15 cellular contexts compared by ENCODE assay signal in genomic region chr2:127059559-127059958, GRCh38. TPM values are rescaled to one million over a fixed set of nuclear protein-coding genes. Genes with fewer than 3 reads are reported as not detected.
DNase-seq lines count a peak whose midpoint lies in the region; ATAC-seq and TF ChIP-seq lines count a peak whose summit lies in the region.
"Had no signal": no experiment of that assay in that cellular context is flagged by ENCODE, and none has a peak within 500 bp of the region (broad histone marks: within the 10 kb centered on the region; RNA-seq: fewer than 3 reads in every experiment).

No MANE protein-coding gene starts in this region.

- peak overlapping the region in 1 of 2 experiments; percentile 47 for H3K14ac ChIP-seq in mesenchymal stem cell (ENCODE audit: low read length in 2 of 2)

- H3K4me1 ChIP-seq in mesenchymal stem cell (ENCODE audit: control insufficient read depth, insufficient read depth, low read depth, low read length) (peaks cover 22% of the 10 kb centered on the region), gastrocnemius medialis (peaks cover 33 to 74% of the 10 kb centered on the region in 2 donors)

- H3K36me3 Mint-ChIP-seq in activated CD4-positive, alpha-beta T cell treated with anti-CD3 and anti-CD28 coated beads, Interleukin-2, amount 10 ng/mL, durations not matched to agents 7 days and 5 days (ENCODE audit: low read depth) = peaks cover 18% of the 10 kb centered on the region
- peaks cover 33% of the 10 kb centered on the region for H3K36me3 Mint-ChIP-seq in activated CD4-positive, alpha-beta T cell treated with anti-CD3 and anti-CD28 coated beads, Interleukin-2, amount 10 ng/mL, durations not matched to agents 24 days and 14 days (ENCODE audit: low read depth)

- H2AFZ ChIP-seq in mesenchymal stem cell (ENCODE audit: low read depth, low read length) = no peak overlapping the region

- no peak overlapping the region for H3K4ac ChIP-seq in mesenchymal stem cell (ENCODE audit: low read depth in 1 of 2, low read length in 2 of 2)

- H3K4me3 ChIP-seq in mesenchymal stem cell (ENCODE audit: insufficient read depth in 1 of 2, low read depth in 1 of 2, low read length in 2 of 2) = no peak overlapping the region
- no peak overlapping the region for H3K4me3 ChIP-seq in gastrocnemius medialis
- H3K4me3 ChIP-seq: BLaER1 treated with 17β-estradiol and CSF1 and Interleukin-3, amounts not matched to agents 10 nM and 100 nM had no signal

- no peak overlapping the region for H3K4me2 ChIP-seq in mesenchymal stem cell (ENCODE audit: low read length, poor library complexity, severe bottlenecking)

- H3K27ac Mint-ChIP-seq in activated CD4-positive, alpha-beta T cell treated with anti-CD3 and anti-CD28 coated beads, Interleukin-2, amount 10 ng/mL, durations not matched to agents 7 days and 5 days = peak overlapping the region; percentile 72
- no peak overlapping the region for H3K27ac Mint-ChIP-seq in activated CD4-positive, alpha-beta T cell treated with anti-CD3 and anti-CD28 coated beads, Interleukin-2, amount 10 ng/mL, durations not matched to agents 24 days and 14 days

- H3K36me3 ChIP-seq in mesenchymal stem cell (ENCODE audit: control insufficient read depth in 1 of 2, insufficient read depth in 2 of 2, low read depth in 1 of 2, low read length in 2 of 2) (peaks cover 77 to 94% of the 10 kb centered on the region in 2 experiments), gastrocnemius medialis (peaks cover 0 to 64% of the 10 kb centered on the region in 2 donors)

- H4K91ac ChIP-seq in mesenchymal stem cell (ENCODE audit: low read length) = peak overlapping the region; percentile 64

- H3K9ac ChIP-seq in mesenchymal stem cell (ENCODE audit: low read length) = no peak overlapping the region
- H3K9ac ChIP-seq: BLaER1 treated with 17β-estradiol and CSF1 and Interleukin-3, amounts not matched to agents 10 nM and 100 nM had no signal

- H2BK120ac ChIP-seq in mesenchymal stem cell (ENCODE audit: low read depth, low read length) = no peak overlapping the region

- H3K9me3 ChIP-seq in mesenchymal stem cell (ENCODE audit: control insufficient read depth, low read length) = no peaks in the 10 kb centered on the region
- no peaks in the 10 kb centered on the region for H3K9me3 ChIP-seq in gastrocnemius medialis
- H3K9me3 ChIP-seq: BLaER1 treated with 17β-estradiol and CSF1 and Interleukin-3, amounts not matched to agents 10 nM and 100 nM had no signal

- no peaks in the 10 kb centered on the region for H3K27me3 ChIP-seq in mesenchymal stem cell (ENCODE audit: control insufficient read depth in 1 of 2, insufficient read depth in 1 of 2, low read length in 2 of 2)
- H3K27me3 ChIP-seq in gastrocnemius medialis = no peaks in the 10 kb centered on the region
- H3K27me3 ChIP-seq: BLaER1 treated with 17β-estradiol and CSF1 and Interleukin-3, amounts not matched to agents 10 nM and 100 nM had no signal

- H2AK5ac ChIP-seq in mesenchymal stem cell (ENCODE audit: low read length, severe bottlenecking) = no peak overlapping the region

- H3K27me3 Mint-ChIP-seq in activated CD4-positive, alpha-beta T cell treated with anti-CD3 and anti-CD28 coated beads, Interleukin-2, amount 10 ng/mL, durations not matched to agents 7 days and 5 days = no peaks in the 10 kb centered on the region
- no peaks in the 10 kb centered on the region for H3K27me3 Mint-ChIP-seq in activated CD4-positive, alpha-beta T cell treated with anti-CD3 and anti-CD28 coated beads, Interleukin-2, amount 10 ng/mL, durations not matched to agents 24 days and 14 days
- H3K27me3 Mint-ChIP-seq: CD4-positive, CD25-positive, alpha-beta regulatory T cell had no signal

- intact Hi-C loops in activated CD4-positive, alpha-beta T cell treated with anti-CD3 and anti-CD28 coated beads, Interleukin-2, amount 10 ng/mL, durations not matched to agents 24 days and 14 days (cut with micrococcal nuclease) = no loop called here
- intact Hi-C loops in gastrocnemius medialis (cut with DNase I; ENCODE audit: low total_unique reads) = no loop called here

- H3K4me3 Mint-ChIP-seq in activated CD4-positive, alpha-beta T cell treated with anti-CD3 and anti-CD28 coated beads, Interleukin-2, amount 10 ng/mL, durations not matched to agents 7 days and 5 days = no peak overlapping the region
- no peak overlapping the region for H3K4me3 Mint-ChIP-seq in activated CD4-positive, alpha-beta T cell treated with anti-CD3 and anti-CD28 coated beads, Interleukin-2, amount 10 ng/mL, durations not matched to agents 24 days and 14 days
- H3K4me3 Mint-ChIP-seq: CD4-positive, CD25-positive, alpha-beta regulatory T cell; H9 had no signal

- 92% methylated on average over 10 of the region's 10 CpGs for WGBS in mesenchymal stem cell

- no peak for ATAC-seq in gastrocnemius medialis

- no peak overlapping the region for H2BK5ac ChIP-seq in mesenchymal stem cell (ENCODE audit: low read depth, low read length, poor library complexity, severe bottlenecking)

- POLR2A ChIA-PET in activated CD4-positive, alpha-beta T cell treated with anti-CD3 and anti-CD28 coated beads, Interleukin-2, amount 10 ng/mL, durations not matched to agents 7 days and 5 days (lab: Charles Lee) = no interaction called here

- no peak overlapping the region for H3K18ac ChIP-seq in mesenchymal stem cell (ENCODE audit: low read depth in 1 of 2, low read length in 2 of 2)

- H3K79me1 ChIP-seq in mesenchymal stem cell (replicated peaks; ENCODE audit: low read length, poor library complexity, severe bottlenecking) = peaks cover 39% of the 10 kb centered on the region

- H3K23ac ChIP-seq in mesenchymal stem cell (ENCODE audit: low read length in 2 of 2) = peak overlapping the region in 1 of 2 experiments; percentile 28

- H3K4me1 Mint-ChIP-seq in activated CD4-positive, alpha-beta T cell treated with anti-CD3 and anti-CD28 coated beads, Interleukin-2, amount 10 ng/mL, durations not matched to agents 7 days and 5 days = no peaks in the 10 kb centered on the region
- H3K4me1 Mint-ChIP-seq in activated CD4-positive, alpha-beta T cell treated with anti-CD3 and anti-CD28 coated beads, Interleukin-2, amount 10 ng/mL, durations not matched to agents 24 days and 14 days = peaks cover 3% of the 10 kb centered on the region

- TF ChIP-seq POLR2A in gastrocnemius medialis (IDR thresholded peaks at IDR 0.05) = no peak

- H2BK12ac ChIP-seq in mesenchymal stem cell (ENCODE audit: low read length in 2 of 2) = peak overlapping the region in 1 of 2 experiments; percentile 73

- H3K27ac ChIP-seq in mesenchymal stem cell (ENCODE audit: low read length, poor library complexity, severe bottlenecking) = no peak overlapping the region
- peak overlapping the region; percentile 97 to 100 (median 100) for H3K27ac ChIP-seq in gastrocnemius medialis
- H3K27ac ChIP-seq: 22Rv1 had no signal

- CTCF ChIA-PET in activated CD4-positive, alpha-beta T cell treated with anti-CD3 and anti-CD28 coated beads, Interleukin-2, amount 10 ng/mL, durations not matched to agents 7 days and 5 days (lab: Charles Lee) = no interaction called here

- no peak overlapping the region for H4K8ac ChIP-seq in mesenchymal stem cell (ENCODE audit: low read length)

- in situ Hi-C loops in gastrocnemius medialis (cut with MboI; ENCODE audit: low sequenced_read_pairs in 4 of 4) = loop anchor here in 1 of 4 donors (25.0 kb wide), 1 partner anchor 453 kb away; no protein-coding TSS in a partner anchor

- peak overlapping the region; percentile 82 for H2BK15ac ChIP-seq in mesenchymal stem cell (ENCODE audit: low read depth, poor library complexity, severe bottlenecking)

- no peak for DNase-seq in activated CD4-positive, alpha-beta T cell treated with anti-CD3 and anti-CD28 coated beads, Interleukin-2, amount 10 ng/mL, durations not matched to agents 7 days and 5 days
- DNase-seq in activated CD4-positive, alpha-beta T cell treated with anti-CD3 and anti-CD28 coated beads, Interleukin-2, amount 10 ng/mL, durations not matched to agents 24 days and 14 days = no peak
- DNase-seq in mesenchymal stem cell (no peak), gastrocnemius medialis (no peak), HuH-7 (ENCODE audit: low spot score) (no peak), AG20443 (ENCODE audit: low spot score) (no peak)
- no peak for DNase-seq in activated naive CD4-positive, alpha-beta T cell treated with anti-CD3 and anti-CD28 coated beads, Interleukin-2, amount 50 U/mL, for 16 hours
- DNase-seq: AML-193; CD4-positive, CD25-positive, alpha-beta regulatory T cell; DMS53; GF-D8; GOT3; H9 had no signal

- H3K9me3 Mint-ChIP-seq in activated CD4-positive, alpha-beta T cell treated with anti-CD3 and anti-CD28 coated beads, Interleukin-2, amount 10 ng/mL, durations not matched to agents 7 days and 5 days = no peaks in the 10 kb centered on the region
- H3K9me3 Mint-ChIP-seq in activated CD4-positive, alpha-beta T cell treated with anti-CD3 and anti-CD28 coated beads, Interleukin-2, amount 10 ng/mL, durations not matched to agents 24 days and 14 days = no peaks in the 10 kb centered on the region
- H3K9me3 Mint-ChIP-seq: CD4-positive, CD25-positive, alpha-beta regulatory T cell; H9 had no signal

- TF ChIP-seq CTCF in gastrocnemius medialis (IDR thresholded peaks at IDR 0.05 in 4 of 5, conservative IDR thresholded peaks at IDR 0.05 in 1 of 5) = no peak

RNA-seq across cellular contexts. Expression of gene BIN1, which starts 47.4 kb away (rescaled TPM):
- total RNA-seq in activated CD4-positive, alpha-beta T cell treated with anti-CD3 and anti-CD28 coated beads, Interleukin-2, amount 10 ng/mL, durations not matched to agents 7 days and 5 days = 100 to 1,000 TPM; 140 to 148 TPM
- 38.3 and 39.7 TPM in 2 replicates for total RNA-seq in activated CD4-positive, alpha-beta T cell treated with anti-CD3 and anti-CD28 coated beads, Interleukin-2, amount 10 ng/mL, durations not matched to agents 24 days and 14 days
- 61.3 TPM for polyA plus RNA-seq in mesenchymal stem cell (2013, experiment 1 of 2)
- 58.6 TPM for polyA plus RNA-seq in mesenchymal stem cell (2013, experiment 2 of 2)
- 1,000 to 10,000 TPM; 1,150 to 2,167 (median 1,736) TPM for total RNA-seq in gastrocnemius medialis

Comparison
In these comparisons a context has a peak if more than half of its experiments do, and no peak if none do; other contexts are left out.
1. RNA of gene BIN1, which starts 47.4 kb away (total RNA-seq): 1,150 to 2,167 TPM in gastrocnemius medialis; 140 to 148 TPM in activated CD4-positive, alpha-beta T cell treated with anti-CD3 and anti-CD28 coated beads, Interleukin-2, amount 10 ng/mL, durations not matched to agents 7 days and 5 days and 38.3 to 39.7 TPM in activated CD4-positive, alpha-beta T cell treated with anti-CD3 and anti-CD28 coated beads, Interleukin-2, amount 10 ng/mL, durations not matched to agents 24 days and 14 days; every median in the first group is over 4 times any median in the second.